Comparison of ENCODE assay signal across 18 cellular contexts in the genomic region with DNA sequence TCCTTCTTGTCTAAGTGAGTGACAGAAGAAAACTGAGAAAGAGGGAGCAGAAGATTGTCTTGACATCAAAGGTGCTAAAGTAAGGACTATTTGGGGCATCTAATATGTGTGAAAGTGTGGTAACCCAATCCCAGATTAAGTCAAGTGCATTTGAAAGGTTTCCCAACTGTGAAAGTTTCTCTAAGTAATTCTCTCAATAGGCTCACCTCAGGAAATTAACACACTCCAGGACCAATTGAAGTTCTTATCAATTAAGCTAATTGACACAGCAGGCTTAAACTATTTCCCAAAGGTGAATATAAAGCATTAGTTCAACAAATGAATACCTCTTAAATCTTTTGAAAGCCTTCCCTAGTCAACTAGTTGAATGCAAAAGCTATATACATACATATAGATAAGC.
"Had no signal": no experiment of that assay in that cellular context is flagged by ENCODE, and none has a peak within 500 bp of the region (broad histone marks: within the 10 kb centered on the region; RNA-seq: fewer than 3 reads in every experiment).

No MANE protein-coding gene starts in this region.

- H3K27me3 ChIP-seq: heart left ventricle, neutrophil, ovary, upper lobe of left lung had no signal

- H3K4me3 ChIP-seq: heart left ventricle, ovary, psoas muscle, thoracic aorta, upper lobe of left lung had no signal

- DNase-seq: activated T-cell treated with anti-CD3 and anti-CD28 coated beads, Interleukin-2, amount 50 U/mL, for 1 hour; aorta; heart left ventricle; left ventricle myocardium superior; mammary epithelial cell; midbrain; natural killer cell; ovary; psoas muscle; right cardiac atrium; stimulated activated CD4-positive, alpha-beta T cell treated with anti-CD3 and anti-CD28 coated beads, Interleukin-4, amount 100 ng/mL, for 24 hours; stimulated activated naive CD4-positive, alpha-beta T cell treated with Interleukin-2 at 50 U/mL for 16 hours; upper lobe of left lung had no signal

- H3K4me1 ChIP-seq: heart left ventricle, psoas muscle, upper lobe of left lung had no signal

- H3K9me3 ChIP-seq: neutrophil, ovary, psoas muscle, thoracic aorta, upper lobe of left lung had no signal

- H3K36me3 Mint-ChIP-seq: activated naive CD4-positive, alpha-beta T cell treated with anti-CD3 and anti-CD28 coated beads, Interleukin-2, amount 50 U/mL, for 72 hours; brain; natural killer cell had no signal

- H3K27ac ChIP-seq: heart left ventricle, neutrophil, ovary, psoas muscle, thoracic aorta, upper lobe of left lung had no signal

- H3K4me3 Mint-ChIP-seq: activated T-helper 17 cell treated with anti-CD3 and anti-CD28 coated beads, Interleukin-2, amount 50 U/mL, for 72 hours; brain; natural killer cell had no signal

- H3K36me3 ChIP-seq: heart left ventricle, neutrophil, ovary, thoracic aorta, upper lobe of left lung had no signal

- H3K9me3 Mint-ChIP-seq: activated naive CD4-positive, alpha-beta T cell treated with anti-CD3 and anti-CD28 coated beads, Interleukin-2, amount 50 U/mL, for 72 hours; activated T-helper 17 cell treated with anti-CD3 and anti-CD28 coated beads, Interleukin-2, amount 50 U/mL, for 72 hours had no signal

- H3K27me3 Mint-ChIP-seq: activated T-helper 17 cell treated with anti-CD3 and anti-CD28 coated beads, Interleukin-2, amount 50 U/mL, for 72 hours; brain had no signal

- H3K27ac Mint-ChIP-seq: activated naive CD4-positive, alpha-beta T cell treated with anti-CD3 and anti-CD28 coated beads, Interleukin-2, amount 50 U/mL, for 72 hours; activated T-helper 17 cell treated with anti-CD3 and anti-CD28 coated beads, Interleukin-2, amount 50 U/mL, for 72 hours; brain; natural killer cell had no signal

- H3K4me1 Mint-ChIP-seq: activated T-helper 17 cell treated with anti-CD3 and anti-CD28 coated beads, Interleukin-2, amount 50 U/mL, for 72 hours; brain; natural killer cell had no signal
